Comparison of ENCODE assay signal across 25 cellular contexts in the genomic region with DNA sequence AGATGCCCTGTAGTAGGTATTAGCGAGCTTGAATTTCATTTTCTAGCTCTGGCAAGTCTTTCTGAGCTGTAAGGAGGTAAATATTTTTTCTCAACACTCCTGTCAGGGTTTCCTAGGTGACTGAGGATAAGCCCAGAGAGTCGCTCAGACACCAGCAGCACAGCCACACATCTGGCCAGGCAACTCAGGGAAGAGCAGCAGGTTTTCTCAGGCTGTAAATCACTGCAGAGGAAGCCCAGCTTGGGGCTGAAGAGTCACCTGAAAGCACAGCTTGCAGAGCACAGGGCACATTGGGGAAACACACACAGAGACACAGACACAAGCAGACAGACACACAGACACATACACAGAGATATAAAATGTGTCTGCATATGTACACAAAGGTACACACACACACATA.
"Had no signal": no experiment of that assay in that cellular context is flagged by ENCODE, and none has a peak within 500 bp of the region (broad histone marks: within the 10 kb centered on the region; RNA-seq: fewer than 3 reads in every experiment).

No MANE protein-coding gene starts in this region.

- H3K9me3 ChIP-seq: esophagus muscularis mucosa, gastroesophageal sphincter, heart left ventricle, left lung, neutrophil, ovary, stomach, suprapubic skin, tibial nerve had no signal

- H3K27me3 Mint-ChIP-seq: naive thymus-derived CD4-positive, alpha-beta T cell had no signal

- ATAC-seq: activated CD8-positive, alpha-beta T cell treated with anti-CD3 and anti-CD28 coated beads, Interleukin-2, amount 10 ng/mL, durations not matched to agents 7 days and 5 days; gastroesophageal sphincter; heart left ventricle; left lung; naive thymus-derived CD4-positive, alpha-beta T cell; right cardiac atrium had no signal

- H3K27me3 ChIP-seq: brain microvascular endothelial cell, esophagus muscularis mucosa, gastroesophageal sphincter, heart left ventricle, left lung, neutrophil, ovary, stomach, suprapubic skin, tibial nerve had no signal

- H3K4me3 Mint-ChIP-seq: activated CD8-positive, alpha-beta T cell treated with anti-CD3 and anti-CD28 coated beads, Interleukin-2, amount 10 ng/mL, durations not matched to agents 7 days and 5 days; activated naive CD4-positive, alpha-beta T cell treated with anti-CD3 and anti-CD28 coated beads, Interleukin-2, amount 50 U/mL, for 24 hours; activated T-helper 1 cell treated with anti-CD3 and anti-CD28 coated beads, Interleukin-12 subunit alpha, Interleukin-12 subunit beta, Interleukin-2, Interleukin-4 antibody, amounts not matched to agents 30 ng/mL and 10 ng/mL and 1 ng/mL, durations not matched to agents 14 hours and 24 hours and 36 hours; naive thymus-derived CD4-positive, alpha-beta T cell had no signal

- H3K9me3 Mint-ChIP-seq: activated T-helper 1 cell treated with anti-CD3 and anti-CD28 coated beads, Interleukin-12 subunit alpha, Interleukin-12 subunit beta, Interleukin-2, Interleukin-4 antibody, amounts not matched to agents 30 ng/mL and 10 ng/mL and 1 ng/mL, durations not matched to agents 14 hours and 24 hours and 36 hours had no signal

- H3K36me3 ChIP-seq: brain microvascular endothelial cell, esophagus muscularis mucosa, gastroesophageal sphincter, heart left ventricle, left lung, neutrophil, ovary, stomach, suprapubic skin, tibial nerve had no signal

- H3K4me3 ChIP-seq: esophagus muscularis mucosa, gastroesophageal sphincter, heart left ventricle, left lung, lung, ovary, stomach, suprapubic skin, tibial nerve had no signal

- DNase-seq: activated CD4-positive, alpha-beta T cell treated with anti-CD3 and anti-CD28 coated beads for 1 hour; activated CD4-positive, alpha-beta T cell treated with anti-CD3 and anti-CD28 coated beads, Interleukin-2, amount 50 U/mL, for 1 hour; activated CD8-positive, alpha-beta T cell treated with anti-CD3 and anti-CD28 coated beads, Interleukin-2, amount 10 ng/mL, durations not matched to agents 7 days and 5 days; activated gamma-delta T cell; anterior cingulate cortex; brain microvascular endothelial cell; caudate nucleus; effector memory CD4-positive, alpha-beta T cell; heart left ventricle; kidney; left lung; naive thymus-derived CD4-positive, alpha-beta T cell; ovary; right cardiac atrium; stimulated activated CD4-positive, alpha-beta T cell treated with anti-CD3 and anti-CD28 coated beads, Interleukin-1b, Interleukin-23, amount 100 ng/mL, for 48 hours; stomach had no signal

- FAIRE-seq: kidney had no signal

- H3K4me1 Mint-ChIP-seq: activated naive CD4-positive, alpha-beta T cell treated with anti-CD3 and anti-CD28 coated beads, Interleukin-2, amount 50 U/mL, for 24 hours; naive thymus-derived CD4-positive, alpha-beta T cell had no signal

- H3K27ac Mint-ChIP-seq: activated CD8-positive, alpha-beta T cell treated with anti-CD3 and anti-CD28 coated beads, Interleukin-2, amount 10 ng/mL, durations not matched to agents 7 days and 5 days; activated naive CD4-positive, alpha-beta T cell treated with anti-CD3 and anti-CD28 coated beads, Interleukin-2, amount 50 U/mL, for 24 hours; activated T-helper 1 cell treated with anti-CD3 and anti-CD28 coated beads, Interleukin-12 subunit alpha, Interleukin-12 subunit beta, Interleukin-2, Interleukin-4 antibody, amounts not matched to agents 30 ng/mL and 10 ng/mL and 1 ng/mL, durations not matched to agents 14 hours and 24 hours and 36 hours; naive thymus-derived CD4-positive, alpha-beta T cell had no signal

- H3K36me3 Mint-ChIP-seq: activated naive CD4-positive, alpha-beta T cell treated with anti-CD3 and anti-CD28 coated beads, Interleukin-2, amount 50 U/mL, for 24 hours; naive thymus-derived CD4-positive, alpha-beta T cell had no signal

- H3K27ac ChIP-seq: brain microvascular endothelial cell, esophagus muscularis mucosa, gastroesophageal sphincter, heart left ventricle, left lung, neutrophil, ovary, stomach, suprapubic skin, tibial nerve, VCaP had no signal
